9 cellular contexts compared by ENCODE assay signal in the genomic region with DNA sequence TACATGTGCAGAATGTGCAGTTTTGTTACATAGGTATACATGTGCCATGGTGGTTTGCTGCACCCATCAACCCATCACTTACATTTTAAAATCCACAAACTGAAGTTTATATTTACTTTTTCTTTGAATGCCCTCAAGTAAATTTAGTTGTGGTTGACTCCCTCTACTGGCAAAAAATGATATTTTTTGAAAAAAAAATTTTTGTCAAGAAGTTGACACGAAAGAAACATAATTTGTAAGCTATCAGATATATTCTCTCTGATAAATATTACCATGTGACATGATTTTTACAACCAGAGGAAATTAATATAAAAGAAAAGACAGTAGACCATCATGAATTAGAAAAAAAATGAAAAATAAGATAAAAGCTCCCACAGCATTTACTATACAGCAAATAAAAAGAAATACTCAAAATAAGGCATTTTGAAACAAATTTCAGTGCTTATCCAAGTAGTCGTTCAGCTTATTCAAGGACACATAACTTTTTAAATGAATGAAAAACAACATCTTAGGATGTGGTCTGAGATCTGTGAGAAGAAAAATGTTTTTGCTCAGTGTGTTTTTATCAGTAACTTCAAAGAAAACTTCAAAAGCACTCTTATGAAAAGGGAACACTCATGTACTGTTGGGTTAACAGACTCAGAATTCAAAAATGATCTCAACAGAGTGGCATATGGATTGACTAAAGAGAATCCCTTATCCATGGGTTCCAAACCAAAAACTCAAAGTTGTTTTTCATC. TPM values are rescaled to one million over a fixed set of nuclear protein-coding genes. Genes with fewer than 3 reads are reported as not detected.
DNase-seq lines count a peak whose midpoint lies in the region; ATAC-seq and TF ChIP-seq lines count a peak whose summit lies in the region.
"Had no signal": no experiment of that assay in that cellular context is flagged by ENCODE, and none has a peak within 500 bp of the region (broad histone marks: within the 10 kb centered on the region; RNA-seq: fewer than 3 reads in every experiment).

No MANE protein-coding gene starts in this region.

- no peak overlapping the region for H3T11ph ChIP-seq in H9 (ENCODE audit: low read length)

- no peak overlapping the region for H2BK15ac ChIP-seq in H9 (ENCODE audit: low read depth, low read length)

- DNase-seq in CD4-positive, alpha-beta memory T cell: peak in 4 of 5 donors; percentile 13 to 32 (median 18)
- DNase-seq in H9 (no peak), SK-MEL-5 (ENCODE audit: low read depth, low spot score) (peak; percentile 42), kidney glomerular epithelial cell (lab: John Stamatoyannopoulos, UW) (peak; percentile 3), GF-D8 (lab: John Stamatoyannopoulos, UW) (no peak), stomach (no peak), gastrocnemius medialis (no peak)
- DNase-seq: activated CD8-positive, alpha-beta memory T cell treated with anti-CD3 and anti-CD28 coated beads, Interleukin-2, amount 50 U/mL, for 48 hours had no signal

- no peaks in the 10 kb centered on the region for H4K20me1 ChIP-seq in H9 (ENCODE audit: control insufficient read depth, insufficient read depth, insufficient read length)

- H3K79me2 ChIP-seq in H9 (ENCODE audit: insufficient read depth, low read length): no peaks in the 10 kb centered on the region

- H3K14ac ChIP-seq in H9 (ENCODE audit: insufficient read depth, low read length): no peak overlapping the region

- H3K9me3 Mint-ChIP-seq in CD4-positive, alpha-beta memory T cell: peaks cover 0 to 6% (median 0%) of the 10 kb centered on the region in 8 donors
- H3K9me3 Mint-ChIP-seq in H9: peaks cover 4 to 9% of the 10 kb centered on the region in 2 experiments; a peak in 4 of 5 replicates

- no peak overlapping the region for H2BK20ac ChIP-seq in H9 (ENCODE audit: low read depth, low read length, poor library complexity, severe bottlenecking)

- H3K4me3 Mint-ChIP-seq in CD4-positive, alpha-beta memory T cell: peak overlapping the region in 6 of 8 donors; percentile 3 to 63 (median 45)
- H3K4me3 Mint-ChIP-seq in H9: no peak overlapping the region

- CTCF ChIA-PET in CD4-positive, alpha-beta memory T cell (lab: Charles Lee; ENCODE audit: partially characterized antibody): interaction anchor here (0.9 to 3.1 kb wide), 4 partner anchors 9 to 441 kb away, joined by 3 to 12 read pairs (median 4); no protein-coding TSS in a partner anchor

- H3K9me3 ChIP-seq in CD4-positive, alpha-beta memory T cell (ENCODE audit: control insufficient read depth in 1 of 2, low read length in 2 of 2): no peaks in the 10 kb centered on the region
- H3K9me3 ChIP-seq in H9 (ENCODE audit: control insufficient read depth, low read depth, low read length): no peaks in the 10 kb centered on the region
- peaks cover 0 to 7% (median 3%) of the 10 kb centered on the region in 4 donors for H3K9me3 ChIP-seq in stomach
- no peaks in the 10 kb centered on the region for H3K9me3 ChIP-seq in gastrocnemius medialis

- no peak for TF ChIP-seq POLR2A in stomach (IDR thresholded peaks at IDR 0.05)
- no peak for TF ChIP-seq POLR2A in gastrocnemius medialis (IDR thresholded peaks at IDR 0.05)

- no peaks in the 10 kb centered on the region for H3K36me3 ChIP-seq in CD4-positive, alpha-beta memory T cell (ENCODE audit: insufficient read depth, low read length)
- H3K36me3 ChIP-seq in stomach: no peaks in the 10 kb centered on the region
- H3K36me3 ChIP-seq in gastrocnemius medialis: no peaks in the 10 kb centered on the region

- H3K9ac ChIP-seq in H9 (ENCODE audit: extremely low read depth, insufficient read length, low read length): no peak overlapping the region

- H3K4me1 Mint-ChIP-seq in CD4-positive, alpha-beta memory T cell: peaks cover 6 to 18% (median 11%) of the 10 kb centered on the region in 4 donors
- H3K4me1 Mint-ChIP-seq in H9: 0 out of 4 replicates have a peak, but pooled peaks cover 0 to 3% of the 10 kb centered on the region in 2 experiments

- in situ Hi-C loops in SK-MEL-5 (cut with HindIII; ENCODE audit: low pct_unique_long_range_greater_than_20kb, low sequenced_read_pairs) (no loop called here), gastrocnemius medialis (cut with MboI; ENCODE audit: low sequenced_read_pairs in 4 of 4) (no loop called here)

- no peak overlapping the region for H2BK12ac ChIP-seq in H9 (ENCODE audit: insufficient read length, low read depth, low read length)

- no peak overlapping the region for H3K23ac ChIP-seq in H9 (ENCODE audit: insufficient read length, low read depth, low read length)

- no peak overlapping the region for H4K5ac ChIP-seq in H9 (ENCODE audit: insufficient read length, low read depth, low read length)

- H3K56ac ChIP-seq in H9 (ENCODE audit: insufficient read length, low read depth, low read length): no peak overlapping the region

- peaks cover 10% of the 10 kb centered on the region for H3K4me1 ChIP-seq in CD4-positive, alpha-beta memory T cell (ENCODE audit: insufficient read depth, low read length)
- no peaks in the 10 kb centered on the region for H3K4me1 ChIP-seq in H9 (ENCODE audit: insufficient read depth, low read length)
- peaks cover 0 to 4% (median 0%) of the 10 kb centered on the region in 4 donors for H3K4me1 ChIP-seq in stomach
- H3K4me1 ChIP-seq in gastrocnemius medialis: no peaks in the 10 kb centered on the region

- no peak overlapping the region for H3K27ac ChIP-seq in CD4-positive, alpha-beta memory T cell (ENCODE audit: low read depth, low read length)
- H3K27ac ChIP-seq in H9 (ENCODE audit: insufficient read length, low read depth, low read length): no peak overlapping the region
- no peak overlapping the region for H3K27ac ChIP-seq in stomach
- H3K27ac ChIP-seq in gastrocnemius medialis: no peak overlapping the region

- H3K27me3 ChIP-seq in CD4-positive, alpha-beta memory T cell (ENCODE audit: insufficient read depth, low read length): no peaks in the 10 kb centered on the region
- no peaks in the 10 kb centered on the region for H3K27me3 ChIP-seq in H9 (ENCODE audit: insufficient read depth, low read length)
- H3K27me3 ChIP-seq in stomach: no peaks in the 10 kb centered on the region
- no peaks in the 10 kb centered on the region for H3K27me3 ChIP-seq in gastrocnemius medialis

- TF ChIP-seq CTCF in H9 (conservative IDR thresholded peaks at IDR 0.05) (peak; percentile 63), stomach (IDR thresholded peaks at IDR 0.05) (peak in 2 of 7 experiments; percentile 27), gastrocnemius medialis (IDR thresholded peaks at IDR 0.05 in 4 of 5, conservative IDR thresholded peaks at IDR 0.05 in 1 of 5) (peak in 1 of 5 experiments; percentile 15)

- peaks cover 4 to 6% of the 10 kb centered on the region in 2 donors for H3K27me3 Mint-ChIP-seq in CD4-positive, alpha-beta memory T cell
- H3K27me3 Mint-ChIP-seq in H9 (ENCODE audit: low read depth): no peaks in the 10 kb centered on the region

- intact Hi-C loops in CD4-positive, alpha-beta memory T cell (cut with micrococcal nuclease): loop anchor here (5.0 kb wide), 1 partner anchor 153 kb away; no protein-coding TSS in a partner anchor
- intact Hi-C loops in stomach (cut with DNase I; ENCODE audit: low total_unique reads): no loop called here
- intact Hi-C loops in gastrocnemius medialis (cut with DNase I; ENCODE audit: low total_unique reads): no loop called here

- no peak overlapping the region for H2AK5ac ChIP-seq in H9 (ENCODE audit: insufficient read length, low read length)

- no peak overlapping the region for H2BK5ac ChIP-seq in H9 (ENCODE audit: insufficient read length, low read length)

- H3K79me1 ChIP-seq in H9 (ENCODE audit: insufficient read depth, low read depth, low read length, poor library complexity, severe bottlenecking): no peaks in the 10 kb centered on the region

- whole genome bisulfite sequencing in H9 (ENCODE audit: extremely low coverage, insufficient read length, low lambda C conversion rate): no CpG with 5 or more reads among the region's 2 CpGs
- 10 to 14% (median 11%) methylated on average over 2 of the region's 2 CpGs for whole genome bisulfite sequencing in stomach, 5 donors

- no peak overlapping the region for H2AFZ ChIP-seq in H9 (ENCODE audit: low read length)

- no peak overlapping the region for H4K91ac ChIP-seq in H9 (ENCODE audit: insufficient read length, low read depth, low read length)

- no peak overlapping the region for H2BK120ac ChIP-seq in H9 (ENCODE audit: low read depth, low read length, poor library complexity, severe bottlenecking)

- H3K4me3 ChIP-seq in CD4-positive, alpha-beta memory T cell (ENCODE audit: low read length in 2 of 2): no peak overlapping the region
- H3K4me3 ChIP-seq in stomach: no peak overlapping the region
- H3K4me3 ChIP-seq in gastrocnemius medialis: no peak overlapping the region

- no peaks in the 10 kb centered on the region for H3K36me3 Mint-ChIP-seq in CD4-positive, alpha-beta memory T cell
- H3K36me3 Mint-ChIP-seq in H9 (ENCODE audit: insufficient read depth in 1 of 3, low read depth in 3 of 3): peaks cover 0 to 6% (median 0%) of the 10 kb centered on the region in 3 experiments; a peak in 1 of 7 replicates

- POLR2A ChIA-PET in CD4-positive, alpha-beta memory T cell (lab: Charles Lee; ENCODE audit: partially characterized antibody): no interaction called here

- no peak for ATAC-seq in HG02798 (IDR thresholded peaks at IDR 0.05; ENCODE audit: poor library complexity, unreplicated experiment)
- ATAC-seq in gastrocnemius medialis: no peak

- no peak for TF ChIP-seq EP300 in stomach (IDR thresholded peaks at IDR 0.05)

- H3K4ac ChIP-seq in H9 (ENCODE audit: low read depth, low read length): no peak overlapping the region

- H3K23me2 ChIP-seq in H9 (ENCODE audit: insufficient read length, low read depth, low read length, poor library complexity, severe bottlenecking): no peaks in the 10 kb centered on the region

- H3K4me2 ChIP-seq in H9 (ENCODE audit: insufficient read depth, insufficient read length, low read length): no peak overlapping the region

- H3K18ac ChIP-seq in H9 (ENCODE audit: insufficient read length, low read depth, low read length): no peak overlapping the region

- no peak overlapping the region for H4K8ac ChIP-seq in H9 (replicated peaks; ENCODE audit: insufficient read length, low read depth, low read length)

- H3K27ac Mint-ChIP-seq in CD4-positive, alpha-beta memory T cell: peak overlapping the region in 5 of 7 donors; percentile 7 to 54 (median 19)
- peak overlapping the region in 1 of 3 experiments; percentile 44; a peak in 1 of 7 replicates for H3K27ac Mint-ChIP-seq in H9

RNA-seq across cellular contexts. Expression of gene GRIP1, which starts 30.0 kb away (rescaled TPM):
- 1 to 10 TPM; 1.7 to 3.3 TPM for total RNA-seq in CD4-positive, alpha-beta memory T cell
- 1 to 10 TPM in 1 of 2 donors, under 1 TPM in 1; 0.52 to 1.3 TPM for polyA plus RNA-seq in CD4-positive, alpha-beta memory T cell
- total RNA-seq in H9 (2021): 16.5 and 19.5 TPM in 2 replicates
- 0.77 and 2.1 TPM in 2 replicates for total RNA-seq in SK-MEL-5 (2014; rRNA removed; shearing (Covaris generic))
- polyA plus RNA-seq in SK-MEL-5 (2015; cell fraction: cytosol; rRNA removed): 0.73 and 1.6 TPM in 2 replicates
- 1.6 and 10.3 TPM in 2 replicates for polyA plus RNA-seq in SK-MEL-5 (2015; cell fraction: nucleus; rRNA removed)
- total RNA-seq in stomach: 1 to 10 TPM in 4 of 5 donors, not detected in 1; 4.4 to 8.8 (median 6.9) TPM
- polyA plus RNA-seq in stomach: 1 to 10 TPM in 1 of 3 donors, under 1 TPM in 2; 0.31 to 1.4 (median 0.46) TPM
- 1 to 10 TPM in 1 of 4 donors, under 1 TPM in 3; 0.18 to 2.1 (median 0.34) TPM for total RNA-seq in gastrocnemius medialis

Comparison
In these comparisons a context has a peak if more than half of its experiments do, and no peak if none do; other contexts are left out.
1. DNase-seq: peak in CD4-positive, alpha-beta memory T cell (4 of 5), SK-MEL-5 (single experiment) and kidney glomerular epithelial cell (single experiment); none in H9 (single experiment), GF-D8 (single experiment), stomach (single experiment) and gastrocnemius medialis (0 of 2).
2. H3K4me3 Mint-ChIP-seq: peak in CD4-positive, alpha-beta memory T cell (6 of 8); none in H9 (0 of 2).